Comparison of ENCODE assay signal across 8 cellular contexts in genomic region chr4:108172780-108173598, GRCh38. TPM values are rescaled to one million over a fixed set of nuclear protein-coding genes. Genes with fewer than 3 reads are reported as not detected.
DNase-seq lines count a peak whose midpoint lies in the region; ATAC-seq and TF ChIP-seq lines count a peak whose summit lies in the region.

No MANE protein-coding gene starts in this region.

- H3K27ac ChIP-seq in HEK293 (ENCODE audit: extremely low read depth, low read depth, low read length) = peak overlapping the region; percentile 21; the same call in 1 of the 2 replicates
- peak overlapping the region in 1 of 2 donors; percentile 32 for H3K27ac ChIP-seq in mucosa of rectum (ENCODE audit: low read depth in 2 of 2, low read length in 2 of 2)

- DNase-seq in EL (peak; percentile 54), NCI-H1417 treated with DMSO at 0.1 percent for 48 hours (lab: John Stamatoyannopoulos, UW) (peak; percentile 43), endothelial cell (ENCODE audit: low spot score) (peak; percentile 73), NCI-H187 (lab: John Stamatoyannopoulos, UW) (no peak)
- DNase-seq in activated CD4-positive, alpha-beta memory T cell treated with anti-CD3 and anti-CD28 coated beads, Interleukin-2, amount 10 ng/mL, durations not matched to agents 7 days and 5 days = peak; percentile 61
- DNase-seq in stimulated activated naive CD8-positive, alpha-beta T cell treated with anti-CD3 and anti-CD28 coated beads, Interleukin-15, Interleukin-2, amounts not matched to agents 100 U/mL and 50 U/mL, for 24 hours = peak; percentile 78

- H3K36me3 ChIP-seq in HEK293 (ENCODE audit: control insufficient read depth in 2 of 2, insufficient read depth in 1 of 2, low read length in 2 of 2) (no peaks in the 10 kb centered on the region), mucosa of rectum (ENCODE audit: control insufficient read depth in 2 of 2, insufficient read depth in 2 of 2, low read length in 2 of 2) (no peaks in the 10 kb centered on the region)

- peaks cover 3% of the 10 kb centered on the region for H3K36me3 Mint-ChIP-seq in activated CD4-positive, alpha-beta memory T cell treated with anti-CD3 and anti-CD28 coated beads, Interleukin-2, amount 10 ng/mL, durations not matched to agents 7 days and 5 days (ENCODE audit: low read depth)
- H3K36me3 Mint-ChIP-seq in endothelial cell (ENCODE audit: low read depth, unreplicated experiment) = no peaks in the 10 kb centered on the region

- TF ChIP-seq CTCF in HEK293 (tag by site-specific recombination; IDR thresholded peaks at IDR 0.05) (no peak), endothelial cell (IDR thresholded peaks at IDR 0.05; ENCODE audit: unreplicated experiment) (no peak)

- H3K4me1 ChIP-seq in HEK293 (ENCODE audit: control insufficient read depth, insufficient read depth, low read length) (peaks cover 3% of the 10 kb centered on the region), mucosa of rectum (ENCODE audit: control insufficient read depth in 2 of 2, insufficient read depth in 2 of 2, low read length in 2 of 2) (peaks cover 9 to 11% of the 10 kb centered on the region in 2 donors)

- H3K9me3 Mint-ChIP-seq in activated CD4-positive, alpha-beta memory T cell treated with anti-CD3 and anti-CD28 coated beads, Interleukin-2, amount 10 ng/mL, durations not matched to agents 7 days and 5 days = no peaks in the 10 kb centered on the region
- H3K9me3 Mint-ChIP-seq in endothelial cell (ENCODE audit: unreplicated experiment) = no peaks in the 10 kb centered on the region

- H3K27me3 ChIP-seq in mucosa of rectum (ENCODE audit: control insufficient read depth in 2 of 2, insufficient read depth in 2 of 2, low read length in 2 of 2) = peaks cover 37 to 44% of the 10 kb centered on the region in 2 donors

- POLR2A ChIA-PET in HEK293 (lab: Yijun Ruan, JAX) = no interaction called here
- POLR2A ChIA-PET in activated CD4-positive, alpha-beta memory T cell treated with anti-CD3 and anti-CD28 coated beads, Interleukin-2, amount 10 ng/mL, durations not matched to agents 7 days and 5 days (lab: Charles Lee) = interaction anchor here (0.9 to 1.5 kb wide), 5 partner anchors 9 to 100 kb away, joined by 3 to 7 read pairs (median 5); no protein-coding TSS in a partner anchor

- H3K27ac Mint-ChIP-seq in activated CD4-positive, alpha-beta memory T cell treated with anti-CD3 and anti-CD28 coated beads, Interleukin-2, amount 10 ng/mL, durations not matched to agents 7 days and 5 days = peak overlapping the region; percentile 41
- H3K27ac Mint-ChIP-seq in endothelial cell (ENCODE audit: unreplicated experiment) = peak overlapping the region; percentile 72

- CTCF ChIA-PET in HEK293 (lab: Yijun Ruan, JAX) = no interaction called here
- CTCF ChIA-PET in activated CD4-positive, alpha-beta memory T cell treated with anti-CD3 and anti-CD28 coated beads, Interleukin-2, amount 10 ng/mL, durations not matched to agents 7 days and 5 days (lab: Charles Lee) = interaction anchor here (0.9 to 1.5 kb wide), 4 partner anchors 16 to 154 kb away, joined by 3 to 5 read pairs (median 4); no protein-coding TSS in a partner anchor

- H3K4me1 Mint-ChIP-seq in activated CD4-positive, alpha-beta memory T cell treated with anti-CD3 and anti-CD28 coated beads, Interleukin-2, amount 10 ng/mL, durations not matched to agents 7 days and 5 days = peaks cover 47% of the 10 kb centered on the region
- H3K4me1 Mint-ChIP-seq in endothelial cell (ENCODE audit: unreplicated experiment) = peaks cover 24% of the 10 kb centered on the region

- peak overlapping the region; percentile 26 to 41 for H3K9ac ChIP-seq in mucosa of rectum (ENCODE audit: low read depth in 1 of 2, low read length in 2 of 2)

- peaks cover 38% of the 10 kb centered on the region for H3K27me3 Mint-ChIP-seq in activated CD4-positive, alpha-beta memory T cell treated with anti-CD3 and anti-CD28 coated beads, Interleukin-2, amount 10 ng/mL, durations not matched to agents 7 days and 5 days
- peaks cover 13% of the 10 kb centered on the region for H3K27me3 Mint-ChIP-seq in endothelial cell (ENCODE audit: unreplicated experiment)

- ATAC-seq in stimulated activated naive CD8-positive, alpha-beta T cell treated with anti-CD3 and anti-CD28 coated beads, Interleukin-15, Interleukin-2, amounts not matched to agents 100 U/mL and 50 U/mL, for 24 hours = peak; percentile 41

- H3K4me3 ChIP-seq in HEK293 (ENCODE audit: low read depth, low read length) (peak overlapping the region; percentile 24), mucosa of rectum (ENCODE audit: low read length in 2 of 2) (peak overlapping the region; percentile 53 to 68)

- peak overlapping the region; percentile 80 for H3K4me3 Mint-ChIP-seq in activated CD4-positive, alpha-beta memory T cell treated with anti-CD3 and anti-CD28 coated beads, Interleukin-2, amount 10 ng/mL, durations not matched to agents 7 days and 5 days
- peak overlapping the region; percentile 87 for H3K4me3 Mint-ChIP-seq in endothelial cell (ENCODE audit: unreplicated experiment)

- H3K9me3 ChIP-seq in HEK293 (ENCODE audit: control insufficient read depth, insufficient read depth, low read depth, low read length) (no peaks in the 10 kb centered on the region), mucosa of rectum (ENCODE audit: control insufficient read depth in 2 of 2, low read length in 2 of 2) (no peaks in the 10 kb centered on the region)

TF ChIP-seq in HEK293, 187 proteins besides CTCF, POLR2A, EP300 and RAD21 (continues in another document):
- TF ChIP-seq ZSCAN4 (tag by site-specific recombination; IDR thresholded peaks at IDR 0.05) (no peak), MEIS1 (CRISPR knock-in tag; IDR thresholded peaks at IDR 0.05; ENCODE audit: borderline replicate concordance) (no peak), ZNF362 (tag by site-specific recombination; IDR thresholded peaks at IDR 0.05) (peak; percentile 74), ZNF184 (tag by site-specific recombination; IDR thresholded peaks at IDR 0.05) (0 out of 2 replicates have a peak, but pooled peaks have one; percentile 28), ZNF48 (tag by site-specific recombination; IDR thresholded peaks at IDR 0.05) (no peak), ZNF830 (tag by site-specific recombination; IDR thresholded peaks at IDR 0.05; ENCODE audit: low read depth) (no peak)
- TF ChIP-seq, protein P1, sequence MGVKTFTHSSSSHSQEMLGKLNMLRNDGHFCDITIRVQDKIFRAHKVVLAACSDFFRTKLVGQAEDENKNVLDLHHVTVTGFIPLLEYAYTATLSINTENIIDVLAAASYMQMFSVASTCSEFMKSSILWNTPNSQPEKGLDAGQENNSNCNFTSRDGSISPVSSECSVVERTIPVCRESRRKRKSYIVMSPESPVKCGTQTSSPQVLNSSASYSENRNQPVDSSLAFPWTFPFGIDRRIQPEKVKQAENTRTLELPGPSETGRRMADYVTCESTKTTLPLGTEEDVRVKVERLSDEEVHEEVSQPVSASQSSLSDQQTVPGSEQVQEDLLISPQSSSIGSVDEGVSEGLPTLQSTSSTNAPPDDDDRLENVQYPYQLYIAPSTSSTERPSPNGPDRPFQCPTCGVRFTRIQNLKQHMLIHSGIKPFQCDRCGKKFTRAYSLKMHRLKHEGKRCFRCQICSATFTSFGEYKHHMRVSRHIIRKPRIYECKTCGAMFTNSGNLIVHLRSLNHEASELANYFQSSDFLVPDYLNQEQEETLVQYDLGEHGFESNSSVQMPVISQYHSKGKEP (tag by site-specific recombination; IDR thresholded peaks at IDR 0.05) = peak; percentile 66; the same call in 1 of the 2 replicates
- TF ChIP-seq, protein P2, sequence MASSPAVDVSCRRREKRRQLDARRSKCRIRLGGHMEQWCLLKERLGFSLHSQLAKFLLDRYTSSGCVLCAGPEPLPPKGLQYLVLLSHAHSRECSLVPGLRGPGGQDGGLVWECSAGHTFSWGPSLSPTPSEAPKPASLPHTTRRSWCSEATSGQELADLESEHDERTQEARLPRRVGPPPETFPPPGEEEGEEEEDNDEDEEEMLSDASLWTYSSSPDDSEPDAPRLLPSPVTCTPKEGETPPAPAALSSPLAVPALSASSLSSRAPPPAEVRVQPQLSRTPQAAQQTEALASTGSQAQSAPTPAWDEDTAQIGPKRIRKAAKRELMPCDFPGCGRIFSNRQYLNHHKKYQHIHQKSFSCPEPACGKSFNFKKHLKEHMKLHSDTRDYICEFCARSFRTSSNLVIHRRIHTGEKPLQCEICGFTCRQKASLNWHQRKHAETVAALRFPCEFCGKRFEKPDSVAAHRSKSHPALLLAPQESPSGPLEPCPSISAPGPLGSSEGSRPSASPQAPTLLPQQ (tag by site-specific recombination; IDR thresholded peaks at IDR 0.05) = no peak

RNA-seq across cellular contexts. Expression of gene LEF1, which starts 4.3 kb away (rescaled TPM):
- total RNA-seq in activated CD4-positive, alpha-beta memory T cell treated with anti-CD3 and anti-CD28 coated beads, Interleukin-2, amount 10 ng/mL, durations not matched to agents 7 days and 5 days = 10 to 100 TPM; 67.4 to 68.2 TPM
- total RNA-seq in endothelial cell (ENCODE audit: unreplicated experiment) = 15.9 TPM

Comparison
In these comparisons a context has a peak if more than half of its experiments do, and no peak if none do; other contexts are left out.
1. DNase-seq: peak in EL (single experiment), NCI-H1417 treated with DMSO at 0.1 percent for 48 hours (single experiment), activated CD4-positive, alpha-beta memory T cell treated with anti-CD3 and anti-CD28 coated beads, Interleukin-2, amount 10 ng/mL, durations not matched to agents 7 days and 5 days (single experiment), endothelial cell (single experiment) and stimulated activated naive CD8-positive, alpha-beta T cell treated with anti-CD3 and anti-CD28 coated beads, Interleukin-15, Interleukin-2, amounts not matched to agents 100 U/mL and 50 U/mL, for 24 hours (single experiment); none in NCI-H187 (0 of 2).